ENCODE assay signal across 1 cellular context in genomic region chr3:114746502-114746901, GRCh38.
TF ChIP-seq lines count a peak whose summit lies in the region.

No MANE protein-coding gene starts in this region.

TF ChIP-seq in GM23338, 12 proteins besides CTCF, POLR2A, EP300 and RAD21 (continued from another document):
- no peak for TF ChIP-seq EZH2phosphoT487 (IDR thresholded peaks at IDR 0.05; ENCODE audit: unreplicated experiment)
